ENCODE assay signal across 20 cellular contexts in the genomic region with DNA sequence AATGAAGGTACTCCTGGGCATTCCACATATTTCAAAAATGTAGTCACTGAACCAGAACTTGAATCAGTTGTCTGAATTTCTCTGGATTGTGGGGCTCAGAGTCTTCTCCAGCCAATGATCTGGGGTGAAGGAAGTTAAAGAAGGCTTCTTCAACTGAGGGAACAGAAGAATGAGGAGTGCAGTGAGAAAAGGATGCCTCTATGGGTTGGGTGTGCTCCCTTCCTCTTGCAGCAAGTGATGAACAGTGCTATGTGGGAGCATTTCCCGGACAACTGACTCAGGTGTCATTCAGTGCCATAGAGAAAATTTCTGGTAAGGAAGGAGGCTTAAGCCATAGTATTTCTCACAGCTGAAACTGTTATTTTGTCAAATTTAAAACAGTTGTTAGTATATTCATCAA. TPM values are rescaled to one million over a fixed set of nuclear protein-coding genes. Genes with fewer than 3 reads are reported as not detected.
DNase-seq lines count a peak whose midpoint lies in the region; ATAC-seq, FAIRE-seq and TF ChIP-seq lines count a peak whose summit lies in the region.
"Had no signal": no experiment of that assay in that cellular context is flagged by ENCODE, and none has a peak within 500 bp of the region (broad histone marks: within the 10 kb centered on the region; RNA-seq: fewer than 3 reads in every experiment).

No MANE protein-coding gene starts in this region.

- H4K20me1 ChIP-seq in keratinocyte (ENCODE audit: control insufficient read depth, extremely low read depth, insufficient read depth, low read length), result no peaks in the 10 kb centered on the region

- H3K9ac ChIP-seq in keratinocyte (ENCODE audit: control insufficient read depth, extremely low read depth, insufficient read depth, low read length), result no peak overlapping the region

- no peaks in the 10 kb centered on the region for H3K9me3 Mint-ChIP-seq in activated naive CD4-positive, alpha-beta T cell treated with anti-CD3 and anti-CD28 coated beads, Interleukin-2, amount 50 U/mL, for 24 hours
- H3K9me3 Mint-ChIP-seq in activated naive CD4-positive, alpha-beta T cell treated with anti-CD3 and anti-CD28 coated beads, Interleukin-2, amount 50 U/mL, for 72 hours, result peaks cover 0 to 5% of the 10 kb centered on the region in 2 donors
- H3K9me3 Mint-ChIP-seq in T-cell, result no peaks in the 10 kb centered on the region
- H3K9me3 Mint-ChIP-seq: T-helper 2 cell treated with Interferon-gamma antibody and Interleukin-4, amounts not matched to agents 5 μg/mL and 100 μg/mL, for 36 hours had no signal

- H3K9me3 ChIP-seq in keratinocyte (ENCODE audit: control insufficient read depth, low read depth, low read length) (no peaks in the 10 kb centered on the region), pancreas (no peaks in the 10 kb centered on the region), ascending aorta (no peaks in the 10 kb centered on the region)
- H3K9me3 ChIP-seq: tibial artery had no signal

- no peak overlapping the region for H2AFZ ChIP-seq in keratinocyte (ENCODE audit: control insufficient read depth, low read length)

- dilution Hi-C loops in keratinocyte (cut with MboI; ENCODE audit: extremely low pct_ligation_motif_present, low sequenced_read_pairs), result no loop called here

- ATAC-seq in activated naive CD4-positive, alpha-beta T cell treated with anti-CD3 and anti-CD28 coated beads, Interleukin-2, amount 50 U/mL, for 72 hours, result no peak
- no peak for ATAC-seq in T-cell (replicated peaks in 1 of 4)
- no peak for ATAC-seq in GM21786 (IDR thresholded peaks at IDR 0.05; ENCODE audit: unreplicated experiment)
- no peak for ATAC-seq in pancreas
- ATAC-seq: HCT116 had no signal

- POLR2A ChIA-PET in T-cell (lab: Charles Lee), result interaction anchor here in 1 of 2 donors (0.7 kb wide), 1 partner anchor 60 kb away, joined by 7 read pairs; no protein-coding TSS in a partner anchor

- no peak overlapping the region for H3K4me3 Mint-ChIP-seq in activated naive CD4-positive, alpha-beta T cell treated with anti-CD3 and anti-CD28 coated beads, Interleukin-2, amount 50 U/mL, for 24 hours
- peak overlapping the region in 2 of 3 donors; percentile 28 to 47 for H3K4me3 Mint-ChIP-seq in T-cell
- H3K4me3 Mint-ChIP-seq: T-helper 2 cell treated with Interferon-gamma antibody and Interleukin-4, amounts not matched to agents 5 μg/mL and 100 μg/mL, for 36 hours had no signal

- peaks cover 25% of the 10 kb centered on the region for H3K4me1 ChIP-seq in keratinocyte (ENCODE audit: control insufficient read depth, extremely low read depth, insufficient read depth, low read length)
- H3K4me1 ChIP-seq in pancreas, result peaks cover 0 to 9% (median 4%) of the 10 kb centered on the region in 3 donors
- peaks cover 0 to 2% of the 10 kb centered on the region in 2 donors for H3K4me1 ChIP-seq in ascending aorta

- no peak overlapping the region for H3K27ac ChIP-seq in keratinocyte (ENCODE audit: control insufficient read depth, insufficient read depth, low read length)
- H3K27ac ChIP-seq in pancreas, result no peak overlapping the region
- H3K27ac ChIP-seq in ascending aorta, result no peak overlapping the region
- H3K27ac ChIP-seq: cardiac muscle cell, dorsolateral prefrontal cortex, tibial artery had no signal

- H3K4me3 ChIP-seq in keratinocyte (ENCODE audit: control insufficient read depth in 2 of 3, extremely low read depth in 1 of 3, insufficient read depth in 2 of 3, low read depth in 1 of 3, low read length in 3 of 3) (no peak overlapping the region), pancreas (no peak overlapping the region), ascending aorta (no peak overlapping the region)
- H3K4me3 ChIP-seq: cardiac muscle cell, dorsolateral prefrontal cortex, tibial artery had no signal

- H3K27me3 Mint-ChIP-seq in activated naive CD4-positive, alpha-beta T cell treated with anti-CD3 and anti-CD28 coated beads, Interleukin-2, amount 50 U/mL, for 24 hours, result no peaks in the 10 kb centered on the region
- no peaks in the 10 kb centered on the region for H3K27me3 Mint-ChIP-seq in T-cell

- CTCF ChIA-PET in T-cell (lab: Charles Lee), result interaction anchor here (0.6 to 0.7 kb wide), 3 partner anchors 15 to 189 kb away, joined by 3 to 4 read pairs (median 3); no protein-coding TSS in a partner anchor

- intact Hi-C loops in pancreas (cut with DNase I), result no loop called here
- intact Hi-C loops in ascending aorta (cut with DNase I), result no loop called here

- DNase-seq in activated naive CD4-positive, alpha-beta T cell treated with anti-CD3 and anti-CD28 coated beads, Interleukin-2, amount 50 U/mL, for 72 hours (ENCODE audit: low spot score in 2 of 2), result no peak
- no peak for DNase-seq in T-cell
- DNase-seq in keratinocyte (ENCODE audit: low read depth, low spot score), result no peak
- no peak for DNase-seq in NCI-H510A treated with DMSO at 0.1 percent for 48 hours (lab: John Stamatoyannopoulos, UW)
- no peak for DNase-seq in pancreas
- no peak for DNase-seq in ascending aorta (ENCODE audit: low spot score in 2 of 2)
- DNase-seq: activated CD4-positive, CD25-positive, alpha-beta regulatory T cell treated with anti-CD3 and anti-CD28 coated beads, Interleukin-2, amount 50 U/mL, for 72 hours; dorsolateral prefrontal cortex; foreskin melanocyte; KBM-7; NCI-H1092; NCI-H526; SIG-M5; stimulated activated naive CD4-positive, alpha-beta T cell; tibial artery had no signal

- H3K9me1 ChIP-seq in keratinocyte (ENCODE audit: control insufficient read depth, extremely low read depth, insufficient read depth, low read length), result no peaks in the 10 kb centered on the region

- H3K27ac Mint-ChIP-seq in activated naive CD4-positive, alpha-beta T cell treated with anti-CD3 and anti-CD28 coated beads, Interleukin-2, amount 50 U/mL, for 24 hours, result peak overlapping the region; percentile 42
- H3K27ac Mint-ChIP-seq in activated naive CD4-positive, alpha-beta T cell treated with anti-CD3 and anti-CD28 coated beads, Interleukin-2, amount 50 U/mL, for 72 hours, result no peak overlapping the region
- H3K27ac Mint-ChIP-seq in T-cell, result peak overlapping the region; percentile 37 to 85
- H3K27ac Mint-ChIP-seq: T-helper 2 cell treated with Interferon-gamma antibody and Interleukin-4, amounts not matched to agents 5 μg/mL and 100 μg/mL, for 36 hours had no signal

- peaks cover 90% of the 10 kb centered on the region for H3K4me1 Mint-ChIP-seq in activated naive CD4-positive, alpha-beta T cell treated with anti-CD3 and anti-CD28 coated beads, Interleukin-2, amount 50 U/mL, for 24 hours
- peaks cover 87 to 90% (median 90%) of the 10 kb centered on the region in 3 donors for H3K4me1 Mint-ChIP-seq in T-cell

- no peak overlapping the region for H3K4me2 ChIP-seq in keratinocyte (ENCODE audit: control insufficient read depth, extremely low read depth, insufficient read depth, low read depth, low read length)

- H3K79me2 ChIP-seq in keratinocyte (ENCODE audit: control insufficient read depth, insufficient read depth, low read length), result peaks cover 88% of the 10 kb centered on the region

- TF ChIP-seq CTCF in keratinocyte (optimal IDR thresholded peaks at IDR 0.05 in 1 of 3, IDR thresholded peaks at IDR 0.05 in 1 of 3, conservative IDR thresholded peaks at IDR 0.05 in 1 of 3; ENCODE audit: extremely low read depth in 1 of 3, insufficient read depth in 2 of 3, low read length in 3 of 3), result no peak
- no peak for TF ChIP-seq CTCF in pancreas (IDR thresholded peaks at IDR 0.05)
- no peak for TF ChIP-seq CTCF in ascending aorta (IDR thresholded peaks at IDR 0.05)

- FAIRE-seq in keratinocyte (lab: Jason Lieb, UNC) (peak; percentile 23), pancreas (lab: Jason Lieb, UNC) (no peak)

- H3K36me3 Mint-ChIP-seq in activated naive CD4-positive, alpha-beta T cell treated with anti-CD3 and anti-CD28 coated beads, Interleukin-2, amount 50 U/mL, for 24 hours, result peaks cover 3% of the 10 kb centered on the region
- H3K36me3 Mint-ChIP-seq in activated naive CD4-positive, alpha-beta T cell treated with anti-CD3 and anti-CD28 coated beads, Interleukin-2, amount 50 U/mL, for 72 hours, result peaks cover 6 to 36% of the 10 kb centered on the region in 2 donors
- peaks cover 18% of the 10 kb centered on the region for H3K36me3 Mint-ChIP-seq in T-cell

- H3K27me3 ChIP-seq in keratinocyte (ENCODE audit: control insufficient read depth, extremely low read depth, insufficient read depth, low read length), result no peaks in the 10 kb centered on the region
- no peaks in the 10 kb centered on the region for H3K27me3 ChIP-seq in pancreas
- H3K27me3 ChIP-seq in ascending aorta, result no peaks in the 10 kb centered on the region
- H3K27me3 ChIP-seq: cardiac muscle cell, dorsolateral prefrontal cortex, tibial artery had no signal

- H3K36me3 ChIP-seq in keratinocyte (ENCODE audit: control insufficient read depth in 2 of 2, extremely low read depth in 1 of 2, insufficient read depth in 2 of 2, low read length in 2 of 2), result peaks cover 0 to 2% of the 10 kb centered on the region in 2 experiments
- H3K36me3 ChIP-seq in pancreas, result no peaks in the 10 kb centered on the region
- no peaks in the 10 kb centered on the region for H3K36me3 ChIP-seq in ascending aorta
- H3K36me3 ChIP-seq: cardiac muscle cell, tibial artery had no signal

- WGBS in pancreas, 2 donors, result 95% methylated on average over 1 of the region's 1 CpG

RNA-seq across cellular contexts. Expression of a gene that starts 7.9 kb away (rescaled TPM):
- 10 to 100 TPM; 60.4 to 64.7 TPM for total RNA-seq in activated naive CD4-positive, alpha-beta T cell treated with anti-CD3 and anti-CD28 coated beads, Interleukin-2, amount 50 U/mL, for 72 hours
- total RNA-seq in T-cell (100 to 1,000 TPM in 1 of 5 donors, 10 to 100 TPM in 4; 82.3 to 102 (median 86.3) TPM), pancreas (10 to 100 TPM in 3 of 6 donors, 1 to 10 TPM in 3; 9.1 to 20.0 (median 12.4) TPM), ascending aorta (35.3 TPM)
- polyA plus RNA-seq in keratinocyte (20.1 to 26.6 TPM (median 24.6 TPM) in 3 replicates), pancreas (1 to 10 TPM; 2.0 to 4.6 TPM)
- polyA plus RNA-seq in keratinocyte (2011; ENCODE audit: low read depth), result 6.1 TPM
- polyA plus RNA-seq in keratinocyte (2011; cell fraction: cytosol; rRNA removed), result 3.3 and 7.1 TPM in 2 replicates
- 38.0 and 53.6 TPM in 2 replicates for polyA plus RNA-seq in keratinocyte (2011; cell fraction: nucleus; rRNA removed)
- polyA plus RNA-seq in keratinocyte (2012; ENCODE audit: low replicate concordance), result 10.2 and 13.9 TPM in 2 replicates
- 22.2 to 114 TPM (median 78.7 TPM) in 3 replicates for polyA minus RNA-seq in keratinocyte
- 20.1 TPM for polyA minus RNA-seq in keratinocyte (2011; cell fraction: cytosol; rRNA and poly(A)+ RNA removed)
- polyA minus RNA-seq in keratinocyte (2011; cell fraction: nucleus; rRNA and poly(A)+ RNA removed), result 107 and 229 TPM in 2 replicates

Comparison
In these comparisons a context has a peak if more than half of its experiments do, and no peak if none do; other contexts are left out.
1. H3K27ac Mint-ChIP-seq: peak in activated naive CD4-positive, alpha-beta T cell treated with anti-CD3 and anti-CD28 coated beads, Interleukin-2, amount 50 U/mL, for 24 hours (single experiment) and T-cell (2 of 2); none in activated naive CD4-positive, alpha-beta T cell treated with anti-CD3 and anti-CD28 coated beads, Interleukin-2, amount 50 U/mL, for 72 hours (0 of 2).